12 cellular contexts compared by ENCODE assay signal in genomic region chr3:32888739-32889138, GRCh38.
DNase-seq lines count a peak whose midpoint lies in the region; ATAC-seq and TF ChIP-seq lines count a peak whose summit lies in the region.
"Had no signal": no experiment of that assay in that cellular context is flagged by ENCODE, and none has a peak within 500 bp of the region (broad histone marks: within the 10 kb centered on the region; RNA-seq: fewer than 3 reads in every experiment).

No MANE protein-coding gene starts in this region.

- no peak overlapping the region for H3K9ac ChIP-seq in GM23248
- H3K9ac ChIP-seq: parathyroid adenoma had no signal

- peaks cover 35% of the 10 kb centered on the region for H3K27me3 ChIP-seq in GM23248 (replicated peaks; ENCODE audit: insufficient read depth)
- H3K27me3 ChIP-seq: cardiac muscle cell had no signal

- peak; percentile 96 for ATAC-seq in GM19395 (IDR thresholded peaks at IDR 0.05; ENCODE audit: unreplicated experiment)
- ATAC-seq in HG02852 (IDR thresholded peaks at IDR 0.05; ENCODE audit: unreplicated experiment): peak; percentile 86
- ATAC-seq in HG03571 (IDR thresholded peaks at IDR 0.05; ENCODE audit: unreplicated experiment): peak; percentile 94

- no peaks in the 10 kb centered on the region for H3K79me2 ChIP-seq in GM23248 (ENCODE audit: insufficient read depth)
- H3K79me2 ChIP-seq: parathyroid adenoma had no signal

- in situ Hi-C loops in GM23248 (cut with MboI): no loop called here

- no peaks in the 10 kb centered on the region for H3F3A ChIP-seq in GM23248 (ENCODE audit: insufficient read depth)

- H3K4me2 ChIP-seq in GM23248 (ENCODE audit: unreplicated experiment): no peak overlapping the region

- H2AFZ ChIP-seq in GM23248: no peak overlapping the region
- H2AFZ ChIP-seq: parathyroid adenoma had no signal

- no peak overlapping the region for H3K4me3 ChIP-seq in GM12865 (ENCODE audit: low read depth, low read length)
- H3K4me3 ChIP-seq in GM23248: no peak overlapping the region
- H3K4me3 ChIP-seq: cardiac muscle cell had no signal

- H4K20me1 ChIP-seq in GM23248 (ENCODE audit: insufficient read depth): no peaks in the 10 kb centered on the region

- no peaks in the 10 kb centered on the region for H3K36me3 ChIP-seq in GM23248 (ENCODE audit: low read depth)

- no peaks in the 10 kb centered on the region for H3K9me2 ChIP-seq in GM23248 (ENCODE audit: insufficient read depth)

- H3K9me3 ChIP-seq in GM23248 (ENCODE audit: low read depth): no peaks in the 10 kb centered on the region

- DNase-seq in GM12865 (ENCODE audit: low read depth): peak; percentile 89
- no peak for DNase-seq in GM23248
- DNase-seq in AG08396 (ENCODE audit: low spot score): no peak
- no peak for DNase-seq in NCI-H2171 treated with DMSO at 0.1 percent for 48 hours (lab: John Stamatoyannopoulos, UW)
- DNase-seq in NK-92 treated with Interleukin-12 subunit alpha and Interleukin-12 subunit beta, amount 100 ng/mL, for 24 hours (lab: John Stamatoyannopoulos, UW): no peak
- DNase-seq: activated CD8-positive, alpha-beta memory T cell treated with anti-CD3 and anti-CD28 coated beads, Interleukin-2, amount 50 U/mL, for 4 hours; T-helper 1 cell had no signal

- no peak overlapping the region for H3K27ac ChIP-seq in GM23248
- H3K27ac ChIP-seq: cardiac muscle cell, parathyroid adenoma had no signal

- no peak for TF ChIP-seq CTCF in GM12865 (IDR thresholded peaks at IDR 0.05; ENCODE audit: insufficient read depth, low read depth, low read length, missing control alignments)

- 63 to 68% methylated on average over 1 of the region's 1 CpG for WGBS in GM23248 (ENCODE audit: low coverage in 1 of 2, low lambda C conversion rate in 2 of 2, missing lambda C conversion rate in 2 of 2), 2 experiments

- no peaks in the 10 kb centered on the region for H3K4me1 ChIP-seq in GM23248 (ENCODE audit: insufficient read depth)
- H3K4me1 ChIP-seq: parathyroid adenoma had no signal
